ENCODE assay signal across 8 cellular contexts in genomic region chr1:78333426-78334012, GRCh38.
DNase-seq lines count a peak whose midpoint lies in the region; ATAC-seq and TF ChIP-seq lines count a peak whose summit lies in the region.

No MANE protein-coding gene starts in this region.

- H3K27ac Mint-ChIP-seq in chondrocyte (ENCODE audit: unreplicated experiment), result no peak overlapping the region
- no peak overlapping the region for H3K27ac Mint-ChIP-seq in neural progenitor cell
- H3K27ac Mint-ChIP-seq in activated naive CD8-positive, alpha-beta T cell treated with anti-CD3 and anti-CD28 coated beads for 36 hours, result no peak overlapping the region
- H3K27ac Mint-ChIP-seq in CD4-positive, alpha-beta memory T cell, result no peak overlapping the region

- no peak overlapping the region for H3K27ac ChIP-seq in neural progenitor cell
- H3K27ac ChIP-seq in CD4-positive, alpha-beta memory T cell (ENCODE audit: low read depth, low read length), result no peak overlapping the region

- no peaks in the 10 kb centered on the region for H3K9me3 ChIP-seq in neural progenitor cell (ENCODE audit: low read depth)
- H3K9me3 ChIP-seq in CD4-positive, alpha-beta memory T cell (ENCODE audit: control insufficient read depth in 1 of 2, low read length in 2 of 2), result no peaks in the 10 kb centered on the region

- no peaks in the 10 kb centered on the region for H4K20me1 ChIP-seq in neural progenitor cell (ENCODE audit: low read depth)

- no peak overlapping the region for H3K4me3 ChIP-seq in neural progenitor cell
- H3K4me3 ChIP-seq in CD4-positive, alpha-beta memory T cell (ENCODE audit: low read length in 2 of 2), result no peak overlapping the region

- ATAC-seq in GM21737 (IDR thresholded peaks at IDR 0.05; ENCODE audit: unreplicated experiment), result peak; percentile 76

- H3K36me3 ChIP-seq in neural progenitor cell, result no peaks in the 10 kb centered on the region
- no peaks in the 10 kb centered on the region for H3K36me3 ChIP-seq in CD4-positive, alpha-beta memory T cell (ENCODE audit: insufficient read depth, low read length)

- H3K4me1 Mint-ChIP-seq in chondrocyte (ENCODE audit: low read depth) (peaks cover 6% of the 10 kb centered on the region), neural progenitor cell (no peaks in the 10 kb centered on the region)
- H3K4me1 Mint-ChIP-seq in activated naive CD8-positive, alpha-beta T cell treated with anti-CD3 and anti-CD28 coated beads for 36 hours, result no peaks in the 10 kb centered on the region
- H3K4me1 Mint-ChIP-seq in CD4-positive, alpha-beta memory T cell, result peaks cover 0 to 4% (median under 1%) of the 10 kb centered on the region in 4 donors

- H3K27me3 Mint-ChIP-seq in chondrocyte (ENCODE audit: low read depth), result peaks cover 25% of the 10 kb centered on the region
- H3K27me3 Mint-ChIP-seq in neural progenitor cell (ENCODE audit: insufficient read depth, low read depth), result no peaks in the 10 kb centered on the region
- H3K27me3 Mint-ChIP-seq in activated naive CD8-positive, alpha-beta T cell treated with anti-CD3 and anti-CD28 coated beads for 36 hours, result peaks cover 17% of the 10 kb centered on the region
- H3K27me3 Mint-ChIP-seq in CD4-positive, alpha-beta memory T cell, result peaks cover 0 to 2% of the 10 kb centered on the region in 2 donors

- H3K4me3 Mint-ChIP-seq in chondrocyte (ENCODE audit: unreplicated experiment) (no peak overlapping the region), neural progenitor cell (no peak overlapping the region)
- no peak overlapping the region for H3K4me3 Mint-ChIP-seq in activated naive CD8-positive, alpha-beta T cell treated with anti-CD3 and anti-CD28 coated beads for 36 hours
- H3K4me3 Mint-ChIP-seq in CD4-positive, alpha-beta memory T cell, result no peak overlapping the region

- no peaks in the 10 kb centered on the region for H3K4me1 ChIP-seq in neural progenitor cell
- no peaks in the 10 kb centered on the region for H3K4me1 ChIP-seq in CD4-positive, alpha-beta memory T cell (ENCODE audit: insufficient read depth, low read length)

- peak overlapping the region; percentile 57 for H2AFZ ChIP-seq in neural progenitor cell (replicated peaks)

- H3K9me3 Mint-ChIP-seq in chondrocyte (ENCODE audit: low read depth), result no peaks in the 10 kb centered on the region
- H3K9me3 Mint-ChIP-seq in neural progenitor cell, result no peaks in the 10 kb centered on the region
- H3K9me3 Mint-ChIP-seq in activated naive CD8-positive, alpha-beta T cell treated with anti-CD3 and anti-CD28 coated beads for 36 hours, result no peaks in the 10 kb centered on the region
- H3K9me3 Mint-ChIP-seq in CD4-positive, alpha-beta memory T cell, result peaks cover 0 to 10% (median 0%) of the 10 kb centered on the region in 8 donors

- H3K4me2 ChIP-seq in neural progenitor cell, result no peak overlapping the region

- H3F3A ChIP-seq in neural progenitor cell (ENCODE audit: low read depth), result no peaks in the 10 kb centered on the region

- POLR2A ChIA-PET in CD4-positive, alpha-beta memory T cell (lab: Charles Lee; ENCODE audit: partially characterized antibody), result no interaction called here

- H3K79me2 ChIP-seq in neural progenitor cell (ENCODE audit: low read depth), result no peaks in the 10 kb centered on the region

- DNase-seq in LHCN-M2 (ENCODE audit: low read depth) (peak; percentile 67), chondrocyte (ENCODE audit: low spot score) (no peak), neural progenitor cell (ENCODE audit: low spot score) (peak; percentile 40)
- DNase-seq in activated CD8-positive, alpha-beta memory T cell treated with anti-CD3 and anti-CD28 coated beads, Interleukin-2, amount 50 U/mL, for 4 hours, result no peak
- DNase-seq in activated naive CD8-positive, alpha-beta T cell treated with anti-CD3 and anti-CD28 coated beads for 36 hours, result no peak
- no peak for DNase-seq in CD4-positive, alpha-beta memory T cell

- intact Hi-C loops in CD4-positive, alpha-beta memory T cell (cut with micrococcal nuclease), result no loop called here

- peaks cover 8% of the 10 kb centered on the region for H3K27me3 ChIP-seq in neural progenitor cell
- H3K27me3 ChIP-seq in CD4-positive, alpha-beta memory T cell (ENCODE audit: insufficient read depth, low read length), result no peaks in the 10 kb centered on the region

- TF ChIP-seq CTCF in GM12872 (IDR thresholded peaks at IDR 0.05; ENCODE audit: insufficient read depth, low read depth, low read length), result peak; percentile 80
- TF ChIP-seq CTCF in chondrocyte (IDR thresholded peaks at IDR 0.05), result peak; percentile 88
- peak; percentile 85 for TF ChIP-seq CTCF in neural progenitor cell (IDR thresholded peaks at IDR 0.05)

- CTCF ChIA-PET in CD4-positive, alpha-beta memory T cell (lab: Charles Lee; ENCODE audit: partially characterized antibody), result interaction anchor here (1.3 to 2.6 kb wide), 2 partner anchors 8 to 15 kb away, joined by 5 to 6 read pairs; no protein-coding TSS in a partner anchor

- no peak overlapping the region for H3K9ac ChIP-seq in neural progenitor cell

- H3K36me3 Mint-ChIP-seq in chondrocyte (ENCODE audit: low read depth), result peaks cover 2% of the 10 kb centered on the region
- H3K36me3 Mint-ChIP-seq in neural progenitor cell, result no peaks in the 10 kb centered on the region
- H3K36me3 Mint-ChIP-seq in activated naive CD8-positive, alpha-beta T cell treated with anti-CD3 and anti-CD28 coated beads for 36 hours, result no peaks in the 10 kb centered on the region
- H3K36me3 Mint-ChIP-seq in CD4-positive, alpha-beta memory T cell, result no peaks in the 10 kb centered on the region

Comparison
In these comparisons a context has a peak if more than half of its experiments do, and no peak if none do; other contexts are left out.
1. DNase-seq: peak in LHCN-M2 (single experiment) and neural progenitor cell (single experiment); none in chondrocyte (single experiment), activated CD8-positive, alpha-beta memory T cell treated with anti-CD3 and anti-CD28 coated beads, Interleukin-2, amount 50 U/mL, for 4 hours (single experiment), activated naive CD8-positive, alpha-beta T cell treated with anti-CD3 and anti-CD28 coated beads for 36 hours (single experiment) and CD4-positive, alpha-beta memory T cell (0 of 5).
2. Peak in every context shown above with its lines, with median percentiles within 50 percentile points of each other: CTCF ChIP-seq.